In the genomic region with DNA sequence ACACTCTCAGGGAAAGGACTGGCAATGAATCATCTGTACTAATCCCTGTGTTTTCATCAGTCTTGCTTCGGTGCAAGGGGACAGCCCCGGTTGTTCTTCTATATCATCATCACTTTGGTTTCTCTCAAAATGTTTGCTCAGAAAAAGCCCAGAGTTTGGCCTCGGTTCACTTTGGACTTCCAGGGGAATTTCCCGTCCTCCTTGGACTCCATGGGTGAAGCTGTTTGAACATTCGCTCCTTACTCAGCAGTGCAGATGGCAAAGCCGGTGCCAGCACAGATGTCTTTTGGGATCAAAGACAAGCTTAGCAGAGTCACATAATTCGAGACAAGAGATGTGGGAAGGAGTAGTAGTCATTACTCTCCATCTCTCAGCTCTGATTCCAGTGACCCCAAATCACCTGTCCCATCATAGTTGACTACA, we compare ENCODE assay signal across 13 cellular contexts.
DNase-seq lines count a peak whose midpoint lies in the region; ATAC-seq and TF ChIP-seq lines count a peak whose summit lies in the region.
"Had no signal": no experiment of that assay in that cellular context is flagged by ENCODE, and none has a peak within 500 bp of the region (broad histone marks: within the 10 kb centered on the region; RNA-seq: fewer than 3 reads in every experiment).

No MANE protein-coding gene starts in this region.

- no peak overlapping the region for H3K27ac ChIP-seq in osteoblast (ENCODE audit: low read depth, low read length)
- H3K27ac ChIP-seq: neutrophil, Peyer's patch had no signal

- no peak overlapping the region for H3K4me2 ChIP-seq in osteoblast (ENCODE audit: insufficient read depth, low read length)

- no peaks in the 10 kb centered on the region for H4K20me1 ChIP-seq in osteoblast (ENCODE audit: insufficient read depth, low read length)

- peak; percentile 30 for DNase-seq in activated T-cell treated with anti-CD3 and anti-CD28 coated beads for 48 hours (ENCODE audit: low read depth)
- DNase-seq in activated T-cell treated with anti-CD3 and anti-CD28 coated beads, Interleukin-2, amount 50 U/mL, for 1 hour = no peak
- peak; percentile 24 for DNase-seq in activated T-helper 9 cell treated with anti-CD3 and anti-CD28 coated beads, Interleukin-2, amount 50 U/mL, for 16 hours (ENCODE audit: low read depth)
- peak; percentile 50 for DNase-seq in stimulated activated CD4-positive, alpha-beta T cell treated with anti-CD3 and anti-CD28 coated beads, Interleukin-1b, Interleukin-23, amount 100 ng/mL, for 48 hours
- DNase-seq in osteoblast (ENCODE audit: insufficient read length, low spot score, missing footprints) = no peak
- no peak for DNase-seq in NCI-H128 (lab: John Stamatoyannopoulos, UW; ENCODE audit: unreplicated experiment)
- no peak for DNase-seq in OCI-M1 (lab: John Stamatoyannopoulos, UW)
- DNase-seq: AML-193, H7, left ventricle myocardium superior, Peyer's patch had no signal

- no peaks in the 10 kb centered on the region for H3K4me1 ChIP-seq in osteoblast (ENCODE audit: insufficient read depth, low read length)
- H3K4me1 ChIP-seq: Peyer's patch had no signal

- TF ChIP-seq CTCF in osteoblast (IDR thresholded peaks at IDR 0.05; ENCODE audit: extremely low read depth, low read depth, low read length) = no peak

- ATAC-seq in HG03045 (IDR thresholded peaks at IDR 0.05; ENCODE audit: unreplicated experiment) = peak; percentile 59
- ATAC-seq: left ventricle myocardium superior had no signal

- no peaks in the 10 kb centered on the region for H3K79me2 ChIP-seq in osteoblast (ENCODE audit: insufficient read depth, low read length)

- H3K36me3 ChIP-seq in osteoblast (ENCODE audit: insufficient read depth, low read length) = no peaks in the 10 kb centered on the region
- H3K36me3 ChIP-seq: neutrophil, Peyer's patch had no signal

- no peak overlapping the region for H3K4me3 ChIP-seq in osteoblast (ENCODE audit: insufficient read depth, low read length)
- H3K4me3 ChIP-seq: Peyer's patch had no signal

- no peaks in the 10 kb centered on the region for H3K9me3 ChIP-seq in osteoblast (ENCODE audit: low read depth, low read length)
- H3K9me3 ChIP-seq: neutrophil, Peyer's patch had no signal

- peaks cover 14% of the 10 kb centered on the region for H3K27me3 ChIP-seq in osteoblast (ENCODE audit: insufficient read depth, low read length)
- H3K27me3 ChIP-seq: Peyer's patch had no signal

- no peak overlapping the region for H2AFZ ChIP-seq in osteoblast (ENCODE audit: low read length)

Comparison
In these comparisons a context has a peak if more than half of its experiments do, and no peak if none do; other contexts are left out.
1. DNase-seq: peak in activated T-cell treated with anti-CD3 and anti-CD28 coated beads for 48 hours (single experiment), activated T-helper 9 cell treated with anti-CD3 and anti-CD28 coated beads, Interleukin-2, amount 50 U/mL, for 16 hours (single experiment) and stimulated activated CD4-positive, alpha-beta T cell treated with anti-CD3 and anti-CD28 coated beads, Interleukin-1b, Interleukin-23, amount 100 ng/mL, for 48 hours (single experiment); none in activated T-cell treated with anti-CD3 and anti-CD28 coated beads, Interleukin-2, amount 50 U/mL, for 1 hour (single experiment), osteoblast (single experiment), NCI-H128 (single experiment) and OCI-M1 (single experiment).